ENCODE assay signal across 1 cellular context in the genomic region with DNA sequence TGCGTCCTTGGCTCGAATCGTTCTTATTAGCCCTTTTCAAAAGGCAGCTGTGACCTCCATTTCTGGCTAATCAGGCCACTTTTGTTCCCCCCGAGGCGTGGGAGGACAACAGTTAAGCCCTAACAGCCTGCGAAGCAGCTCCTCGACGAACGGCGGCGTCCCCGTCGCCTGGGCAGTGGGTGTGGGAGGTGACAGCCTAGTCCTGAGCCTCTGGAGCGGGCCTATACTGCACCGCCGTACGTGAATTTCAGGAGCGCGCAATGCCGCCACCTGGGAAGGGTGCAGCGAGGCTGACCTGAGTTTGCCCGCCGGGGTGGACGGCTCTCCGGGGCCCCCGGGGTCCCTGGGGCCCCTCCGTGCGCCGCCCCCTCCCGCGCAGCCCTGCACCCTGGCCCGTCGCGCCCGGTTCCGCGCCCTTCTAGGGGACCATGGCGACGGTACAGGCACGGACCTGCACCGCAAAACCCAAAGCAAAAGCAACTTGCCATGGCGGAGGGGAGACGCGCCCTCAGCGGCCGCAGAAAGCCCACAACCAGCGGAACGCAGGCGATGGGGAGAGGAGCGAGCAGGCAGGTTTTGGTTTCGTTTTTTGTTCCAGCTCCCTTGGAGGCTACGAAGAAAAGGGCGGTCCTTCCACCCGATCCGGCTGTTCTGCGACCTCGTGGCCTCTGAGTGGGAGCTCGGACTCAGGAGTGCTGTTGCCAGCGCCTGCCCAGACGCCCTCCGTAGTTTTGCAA.
A peak's percentile ranks its signal among the peaks of the same experiment; 100 is the strongest.
TF ChIP-seq lines count a peak whose summit lies in the region.

Gene RBM43, minus strand, starts transcription at position 624 of the 737 bp plus-strand sequence. Its CDS starts 136 bp downstream, at position 488.

TF ChIP-seq in HepG2, 621 proteins besides CTCF, POLR2A, EP300 and RAD21 (continued from another document and continues in another):
- TF ChIP-seq, protein P1, sequence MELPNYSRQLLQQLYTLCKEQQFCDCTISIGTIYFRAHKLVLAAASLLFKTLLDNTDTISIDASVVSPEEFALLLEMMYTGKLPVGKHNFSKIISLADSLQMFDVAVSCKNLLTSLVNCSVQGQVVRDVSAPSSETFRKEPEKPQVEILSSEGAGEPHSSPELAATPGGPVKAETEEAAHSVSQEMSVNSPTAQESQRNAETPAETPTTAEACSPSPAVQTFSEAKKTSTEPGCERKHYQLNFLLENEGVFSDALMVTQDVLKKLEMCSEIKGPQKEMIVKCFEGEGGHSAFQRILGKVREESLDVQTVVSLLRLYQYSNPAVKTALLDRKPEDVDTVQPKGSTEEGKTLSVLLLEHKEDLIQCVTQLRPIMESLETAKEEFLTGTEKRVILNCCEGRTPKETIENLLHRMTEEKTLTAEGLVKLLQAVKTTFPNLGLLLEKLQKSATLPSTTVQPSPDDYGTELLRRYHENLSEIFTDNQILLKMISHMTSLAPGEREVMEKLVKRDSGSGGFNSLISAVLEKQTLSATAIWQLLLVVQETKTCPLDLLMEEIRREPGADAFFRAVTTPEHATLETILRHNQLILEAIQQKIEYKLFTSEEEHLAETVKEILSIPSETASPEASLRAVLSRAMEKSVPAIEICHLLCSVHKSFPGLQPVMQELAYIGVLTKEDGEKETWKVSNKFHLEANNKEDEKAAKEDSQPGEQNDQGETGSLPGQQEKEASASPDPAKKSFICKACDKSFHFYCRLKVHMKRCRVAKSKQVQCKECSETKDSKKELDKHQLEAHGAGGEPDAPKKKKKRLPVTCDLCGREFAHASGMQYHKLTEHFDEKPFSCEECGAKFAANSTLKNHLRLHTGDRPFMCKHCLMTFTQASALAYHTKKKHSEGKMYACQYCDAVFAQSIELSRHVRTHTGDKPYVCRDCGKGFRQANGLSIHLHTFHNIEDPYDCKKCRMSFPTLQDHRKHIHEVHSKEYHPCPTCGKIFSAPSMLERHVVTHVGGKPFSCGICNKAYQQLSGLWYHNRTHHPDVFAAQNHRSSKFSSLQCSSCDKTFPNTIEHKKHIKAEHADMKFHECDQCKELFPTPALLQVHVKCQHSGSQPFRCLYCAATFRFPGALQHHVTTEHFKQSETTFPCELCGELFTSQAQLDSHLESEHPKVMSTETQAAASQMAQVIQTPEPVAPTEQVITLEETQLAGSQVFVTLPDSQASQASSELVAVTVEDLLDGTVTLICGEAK (IDR thresholded peaks at IDR 0.05) = no peak
- TF ChIP-seq, protein P1 (CRISPR knock-in tag; IDR thresholded peaks at IDR 0.05) = peak; percentile 74; the same call in 1 of the 2 replicates
- TF ChIP-seq SMAD3 (CRISPR knock-in tag; IDR thresholded peaks at IDR 0.05) (no peak), SCMH1 (CRISPR knock-in tag; IDR thresholded peaks at IDR 0.05; ENCODE audit: borderline replicate concordance) (no peak), ZNF253 (CRISPR knock-in tag; IDR thresholded peaks at IDR 0.05; ENCODE audit: borderline replicate concordance) (0 out of 2 replicates have a peak, but pooled peaks have one; percentile 31), ZNF572 (CRISPR knock-in tag; IDR thresholded peaks at IDR 0.05) (no peak; the same call in 1 of the 2 replicates), ZFAT (CRISPR knock-in tag; conservative IDR thresholded peaks at IDR 0.05) (0 out of 2 replicates have a peak, but pooled peaks have one; percentile 74), ZNF646 (CRISPR knock-in tag; IDR thresholded peaks at IDR 0.05) (peak; percentile 35; the same call in 1 of the 2 replicates), ETV6 (CRISPR knock-in tag; conservative IDR thresholded peaks at IDR 0.05) (peak; percentile 72), ZNF75D (CRISPR knock-in tag; IDR thresholded peaks at IDR 0.05; ENCODE audit: borderline replicate concordance) (0 out of 2 replicates have a peak, but pooled peaks have one; percentile 22), PAX8 (CRISPR knock-in tag; IDR thresholded peaks at IDR 0.05; ENCODE audit: borderline replicate concordance) (peak; percentile 85; the same call in 1 of the 2 replicates), REST (IDR thresholded peaks at IDR 0.05; ENCODE audit: borderline replicate concordance in 1 of 2, low read depth in 1 of 2, low read length in 2 of 2) (no peak), TBX3 (IDR thresholded peaks at IDR 0.05; ENCODE audit: borderline replicate concordance) (no peak; the same call in 1 of the 2 replicates), GLI4 (CRISPR knock-in tag; IDR thresholded peaks at IDR 0.05; ENCODE audit: borderline replicate concordance) (no peak), ZNF687 (CRISPR knock-in tag; IDR thresholded peaks at IDR 0.05) (peak; percentile 97), ZZZ3 (CRISPR knock-in tag; IDR thresholded peaks at IDR 0.05; ENCODE audit: borderline replicate concordance) (no peak), BORCS8-MEF2B (CRISPR knock-in tag; IDR thresholded peaks at IDR 0.05) (peak; percentile 91), SATB2 (CRISPR knock-in tag; IDR thresholded peaks at IDR 0.05) (0 out of 2 replicates have a peak, but pooled peaks have one; percentile 27), HNRNPLL (IDR thresholded peaks at IDR 0.05; ENCODE audit: low read depth, low read length, poor library complexity, severe bottlenecking) (peak; percentile 97), MYC (CRISPR knock-in tag; IDR thresholded peaks at IDR 0.05; ENCODE audit: borderline replicate concordance) (peak; percentile 65; the same call in 1 of the 2 replicates), CEBPB (IDR thresholded peaks at IDR 0.05; ENCODE audit: borderline replicate concordance, low read depth, low read length) (peak; percentile 22; the same call in 1 of the 2 replicates), DPF2 (CRISPR knock-in tag; IDR thresholded peaks at IDR 0.05; ENCODE audit: borderline replicate concordance, low read depth) (peak; percentile 53; the same call in 1 of the 2 replicates), ZNF766 (CRISPR knock-in tag; IDR thresholded peaks at IDR 0.05; ENCODE audit: borderline replicate concordance) (peak; percentile 36; the same call in 1 of the 2 replicates), MIER3 (CRISPR knock-in tag; IDR thresholded peaks at IDR 0.05; ENCODE audit: borderline replicate concordance) (no peak)
